9 cellular contexts compared by ENCODE assay signal in the genomic region with DNA sequence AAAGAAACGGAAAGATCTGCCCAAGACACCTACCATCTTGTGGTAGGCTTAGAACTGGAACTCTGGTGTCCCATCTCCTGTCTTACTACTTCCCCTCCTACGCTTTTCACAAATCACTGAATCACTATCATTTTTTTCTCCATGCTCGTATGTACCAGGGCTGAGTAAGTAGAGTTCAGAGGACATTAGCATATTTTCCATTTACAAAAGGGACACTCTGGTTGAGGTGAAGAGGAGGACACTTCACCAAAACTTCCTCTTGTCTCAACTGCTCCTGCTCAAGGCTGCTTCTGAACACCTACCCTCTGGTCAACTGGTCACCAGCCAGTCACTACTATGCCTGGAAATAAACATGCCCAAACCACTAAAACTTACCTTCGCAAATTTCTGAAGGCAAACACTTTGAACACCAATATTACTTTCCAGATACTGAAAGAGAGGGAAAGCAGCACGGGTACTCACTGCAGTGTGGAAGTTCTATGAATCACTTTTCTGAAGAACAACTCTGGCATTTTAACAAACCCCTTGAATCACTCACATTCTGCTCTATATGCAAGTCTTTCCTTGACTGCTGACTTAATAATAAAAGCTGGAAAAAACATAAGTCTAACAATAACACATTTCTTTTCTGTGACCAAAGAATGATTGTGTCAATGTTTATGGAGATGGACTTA.
DNase-seq lines count a peak whose midpoint lies in the region; ATAC-seq and TF ChIP-seq lines count a peak whose summit lies in the region.
"Had no signal": no experiment of that assay in that cellular context is flagged by ENCODE, and none has a peak within 500 bp of the region (broad histone marks: within the 10 kb centered on the region; RNA-seq: fewer than 3 reads in every experiment).

No MANE protein-coding gene starts in this region.

- no peak overlapping the region for H3K27ac ChIP-seq in PC-3 (ENCODE audit: low read length)

- H3K27ac Mint-ChIP-seq in activated CD4-positive, alpha-beta memory T cell treated with anti-CD3 and anti-CD28 coated beads for 36 hours: peak overlapping the region; percentile 99
- H3K27ac Mint-ChIP-seq in activated CD4-positive, alpha-beta memory T cell treated with anti-CD3 and anti-CD28 coated beads, Interleukin-2, amount 10 ng/mL, durations not matched to agents 7 days and 5 days: no peak overlapping the region

- H3K36me3 Mint-ChIP-seq in activated CD4-positive, alpha-beta memory T cell treated with anti-CD3 and anti-CD28 coated beads for 36 hours: peaks cover 29% of the 10 kb centered on the region
- H3K36me3 Mint-ChIP-seq in activated CD4-positive, alpha-beta memory T cell treated with anti-CD3 and anti-CD28 coated beads, Interleukin-2, amount 10 ng/mL, durations not matched to agents 7 days and 5 days (ENCODE audit: low read depth): peaks cover 28% of the 10 kb centered on the region

- H4K20me1 ChIP-seq in PC-3 (ENCODE audit: low read length): no peaks in the 10 kb centered on the region

- H3K27me3 ChIP-seq in PC-3 (ENCODE audit: low read length): no peaks in the 10 kb centered on the region

- intact Hi-C loops in activated CD4-positive, alpha-beta memory T cell treated with anti-CD3 and anti-CD28 coated beads for 36 hours (cut with micrococcal nuclease): loop anchor here (1.0 to 10.0 kb wide), 10 partner anchors 11 to 546 kb away; partner anchors contain the start of genes CFAP61, CRNKL1 and RALGAPA2
- intact Hi-C loops in PC-3 (cut with micrococcal nuclease): no loop called here

- no peaks in the 10 kb centered on the region for H3K79me2 ChIP-seq in PC-3 (ENCODE audit: low read length)

- no peak overlapping the region for H2AFZ ChIP-seq in PC-3 (ENCODE audit: low read length)

- no TSS peak for BruUV-seq in PC-3 (replicated peaks; lab: Mats Ljungman, UMichigan)

- H3K4me1 Mint-ChIP-seq in activated CD4-positive, alpha-beta memory T cell treated with anti-CD3 and anti-CD28 coated beads for 36 hours (ENCODE audit: low read depth): peaks cover 82% of the 10 kb centered on the region
- peaks cover 36% of the 10 kb centered on the region for H3K4me1 Mint-ChIP-seq in activated CD4-positive, alpha-beta memory T cell treated with anti-CD3 and anti-CD28 coated beads, Interleukin-2, amount 10 ng/mL, durations not matched to agents 7 days and 5 days

- no peaks in the 10 kb centered on the region for H3K9me2 ChIP-seq in PC-3 (replicated peaks; ENCODE audit: low read length)

- CTCF ChIA-PET in activated CD4-positive, alpha-beta memory T cell treated with anti-CD3 and anti-CD28 coated beads for 36 hours (lab: Charles Lee): interaction anchor here (0.5 to 2.8 kb wide), 5 partner anchors 39 to 820 kb away, joined by 3 to 9 read pairs (median 4); no protein-coding TSS in a partner anchor
- CTCF ChIA-PET in activated CD4-positive, alpha-beta memory T cell treated with anti-CD3 and anti-CD28 coated beads, Interleukin-2, amount 10 ng/mL, durations not matched to agents 7 days and 5 days (lab: Charles Lee): no interaction called here
- CTCF ChIA-PET in PC-3 (lab: Charles Lee): no interaction called here

- DNase-seq in activated CD4-positive, alpha-beta memory T cell treated with anti-CD3 and anti-CD28 coated beads for 36 hours: peak; percentile 49
- no peak for DNase-seq in activated CD4-positive, alpha-beta memory T cell treated with anti-CD3 and anti-CD28 coated beads, Interleukin-2, amount 10 ng/mL, durations not matched to agents 7 days and 5 days
- DNase-seq in PC-3 (peak; percentile 24), dermis blood vessel endothelial cell (peak; percentile 7), AML-193 (lab: John Stamatoyannopoulos, UW) (no peak), NCI-H2227 treated with DMSO at 0.1 percent for 48 hours (lab: John Stamatoyannopoulos, UW) (no peak)
- peak; percentile 55 for DNase-seq in stimulated activated CD8-positive, alpha-beta memory T cell treated with anti-CD3 and anti-CD28 coated beads, Interleukin-4, amount 100 ng/mL, for 48 hours
- DNase-seq: mesendoderm had no signal

- no peaks in the 10 kb centered on the region for H3K36me3 ChIP-seq in PC-3 (ENCODE audit: low read depth, low read length)

- H3K4me3 Mint-ChIP-seq in activated CD4-positive, alpha-beta memory T cell treated with anti-CD3 and anti-CD28 coated beads for 36 hours: peak overlapping the region; percentile 82
- no peak overlapping the region for H3K4me3 Mint-ChIP-seq in activated CD4-positive, alpha-beta memory T cell treated with anti-CD3 and anti-CD28 coated beads, Interleukin-2, amount 10 ng/mL, durations not matched to agents 7 days and 5 days

- H3K9ac ChIP-seq in PC-3 (ENCODE audit: low read length): no peak overlapping the region

- POLR2A ChIA-PET in activated CD4-positive, alpha-beta memory T cell treated with anti-CD3 and anti-CD28 coated beads for 36 hours (lab: Charles Lee): interaction anchor here (0.6 to 1.6 kb wide), 9 partner anchors 8 to 123 kb away, joined by 3 to 7 read pairs (median 4); no protein-coding TSS in a partner anchor
- POLR2A ChIA-PET in activated CD4-positive, alpha-beta memory T cell treated with anti-CD3 and anti-CD28 coated beads, Interleukin-2, amount 10 ng/mL, durations not matched to agents 7 days and 5 days (lab: Charles Lee): no interaction called here
- POLR2A ChIA-PET in PC-3 (lab: Charles Lee; ENCODE audit: unreplicated experiment): no interaction called here

- TF ChIP-seq CTCF in PC-3 (conservative IDR thresholded peaks at IDR 0.05; ENCODE audit: low read depth, low read length): no peak

- H3K4me2 ChIP-seq in PC-3 (ENCODE audit: low read length): no peak overlapping the region

- peaks cover 26% of the 10 kb centered on the region for H3K4me1 ChIP-seq in PC-3 (ENCODE audit: insufficient read depth, low read length)

- H3K9me3 ChIP-seq in PC-3 (ENCODE audit: low read length): no peaks in the 10 kb centered on the region

- no peak overlapping the region for H3K4me3 ChIP-seq in PC-3 (ENCODE audit: low read length)

- no peaks in the 10 kb centered on the region for H3K27me3 Mint-ChIP-seq in activated CD4-positive, alpha-beta memory T cell treated with anti-CD3 and anti-CD28 coated beads for 36 hours
- no peaks in the 10 kb centered on the region for H3K27me3 Mint-ChIP-seq in activated CD4-positive, alpha-beta memory T cell treated with anti-CD3 and anti-CD28 coated beads, Interleukin-2, amount 10 ng/mL, durations not matched to agents 7 days and 5 days

- H3K9me3 Mint-ChIP-seq in activated CD4-positive, alpha-beta memory T cell treated with anti-CD3 and anti-CD28 coated beads for 36 hours: no peaks in the 10 kb centered on the region
- H3K9me3 Mint-ChIP-seq in activated CD4-positive, alpha-beta memory T cell treated with anti-CD3 and anti-CD28 coated beads, Interleukin-2, amount 10 ng/mL, durations not matched to agents 7 days and 5 days: no peaks in the 10 kb centered on the region

- no peak for ATAC-seq in PC-3
- no peak for ATAC-seq in GM18867 (IDR thresholded peaks at IDR 0.05; ENCODE audit: unreplicated experiment)

- H3F3A ChIP-seq in PC-3 (ENCODE audit: low read length, unreplicated experiment): no peaks in the 10 kb centered on the region

Comparison
In these comparisons a context has a peak if more than half of its experiments do, and no peak if none do; other contexts are left out.
1. DNase-seq: peak in activated CD4-positive, alpha-beta memory T cell treated with anti-CD3 and anti-CD28 coated beads for 36 hours (single experiment), PC-3 (single experiment), dermis blood vessel endothelial cell (single experiment) and stimulated activated CD8-positive, alpha-beta memory T cell treated with anti-CD3 and anti-CD28 coated beads, Interleukin-4, amount 100 ng/mL, for 48 hours (single experiment); none in activated CD4-positive, alpha-beta memory T cell treated with anti-CD3 and anti-CD28 coated beads, Interleukin-2, amount 10 ng/mL, durations not matched to agents 7 days and 5 days (single experiment), AML-193 (0 of 2) and NCI-H2227 treated with DMSO at 0.1 percent for 48 hours (single experiment).